ENCODE assay signal across 1 cellular context in genomic region chr6:111873178-111874029, GRCh38.
TF ChIP-seq lines count a peak whose summit lies in the region.

FYN (minus strand) TSS chr6:111873452; CDS start chr6:111720051, 153,401 bp downstream.

TF ChIP-seq in K562, 482 proteins besides CTCF, POLR2A, EP300 and RAD21 (continued from another document and continues in another):
- TF ChIP-seq PRDM10 (IDR thresholded peaks at IDR 0.05; ENCODE audit: partially characterized antibody) (no peak), RBM39 (optimal IDR thresholded peaks at IDR 0.05; ENCODE audit: low read depth, low read length) (no peak), TFE3 (CRISPR knock-in tag; IDR thresholded peaks at IDR 0.05) (no peak), SMC3 (conservative IDR thresholded peaks at IDR 0.05; ENCODE audit: insufficient read depth, low read depth, low read length) (no peak), ZNF77 (CRISPR knock-in tag; IDR thresholded peaks at IDR 0.05) (no peak), ZNF707 (CRISPR knock-in tag; conservative IDR thresholded peaks at IDR 0.05) (no peak), TGIF2 (CRISPR knock-in tag; IDR thresholded peaks at IDR 0.05) (no peak), ZNF644 (tag; IDR thresholded peaks at IDR 0.05; ENCODE audit: low read depth) (no peak), FOXJ2 (tag; IDR thresholded peaks at IDR 0.05) (no peak), IRF1 (CRISPR knock-in tag; IDR thresholded peaks at IDR 0.05; ENCODE audit: borderline replicate concordance) (no peak), ATF4 (CRISPR knock-in tag; IDR thresholded peaks at IDR 0.05) (no peak), TCF7L2 (IDR thresholded peaks at IDR 0.05; ENCODE audit: low read depth, low read length) (no peak), GATA2 (CRISPR knock-in tag; IDR thresholded peaks at IDR 0.05) (no peak), RNF2 (IDR thresholded peaks at IDR 0.05) (no peak), HNRNPUL1 (IDR thresholded peaks at IDR 0.05; ENCODE audit: low read length) (no peak), ASH1L (IDR thresholded peaks at IDR 0.05; ENCODE audit: borderline replicate concordance, low read depth, partially characterized antibody) (peak; percentile 93), NRF1 (conservative IDR thresholded peaks at IDR 0.05 in 1 of 2, IDR thresholded peaks at IDR 0.05 in 1 of 2) (peak; percentile 71 to 78), PHF20 (IDR thresholded peaks at IDR 0.05; ENCODE audit: partially characterized antibody) (peak; percentile 12), ZKSCAN8 (CRISPR knock-in tag; IDR thresholded peaks at IDR 0.05) (no peak), MGA (IDR thresholded peaks at IDR 0.05) (no peak), XRCC4 (IDR thresholded peaks at IDR 0.05; ENCODE audit: extremely low read depth, insufficient read depth, insufficient read length) (no peak), ZNF175 (CRISPR knock-in tag; IDR thresholded peaks at IDR 0.05; ENCODE audit: low read depth) (no peak), ZNF124 (CRISPR knock-in tag; IDR thresholded peaks at IDR 0.05) (no peak), C11orf30 (IDR thresholded peaks at IDR 0.05; ENCODE audit: low read depth) (no peak)
